1 cellular context compared by ENCODE assay signal in the genomic region with DNA sequence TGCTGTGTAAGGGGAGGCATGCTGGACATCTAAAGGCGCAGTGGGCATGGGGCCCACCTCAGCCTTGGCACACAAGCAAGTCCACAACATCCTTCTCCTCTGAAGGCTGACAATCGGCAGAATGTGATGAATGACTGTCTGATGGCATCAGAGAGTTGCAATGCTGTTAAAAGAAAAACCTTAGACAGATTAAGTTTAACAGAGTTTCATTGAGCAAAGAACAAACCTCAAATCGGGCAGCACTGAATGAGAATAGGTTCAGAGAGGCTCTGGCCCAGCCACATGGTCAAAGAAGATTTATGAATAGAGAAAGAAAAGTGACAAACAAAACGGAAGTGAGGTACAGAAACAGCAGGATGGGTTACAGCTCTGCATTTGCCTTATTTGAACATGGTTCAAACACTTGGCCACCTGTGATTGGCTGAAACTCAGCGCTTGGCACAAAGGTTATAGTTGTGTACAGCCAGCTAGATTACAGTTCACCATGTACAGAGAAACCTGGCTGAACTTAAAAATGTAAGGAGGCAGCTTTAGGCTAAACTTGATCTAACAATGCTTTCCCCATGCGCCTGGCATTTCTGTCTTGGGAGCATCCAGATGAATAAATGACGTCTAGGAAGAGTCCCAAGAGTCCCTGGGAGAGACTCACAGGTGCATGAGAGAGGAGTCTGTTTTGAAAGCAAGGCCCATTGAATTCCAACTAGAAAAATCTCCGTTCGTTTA.
A peak's percentile ranks its signal among the peaks of the same experiment; 100 is the strongest.
TF ChIP-seq lines count a peak whose summit lies in the region.

No MANE protein-coding gene starts in this region.

TF ChIP-seq in K562, 482 proteins besides CTCF, POLR2A, EP300 and RAD21 (continued from another document and continues in another):
- TF ChIP-seq, protein P1, sequence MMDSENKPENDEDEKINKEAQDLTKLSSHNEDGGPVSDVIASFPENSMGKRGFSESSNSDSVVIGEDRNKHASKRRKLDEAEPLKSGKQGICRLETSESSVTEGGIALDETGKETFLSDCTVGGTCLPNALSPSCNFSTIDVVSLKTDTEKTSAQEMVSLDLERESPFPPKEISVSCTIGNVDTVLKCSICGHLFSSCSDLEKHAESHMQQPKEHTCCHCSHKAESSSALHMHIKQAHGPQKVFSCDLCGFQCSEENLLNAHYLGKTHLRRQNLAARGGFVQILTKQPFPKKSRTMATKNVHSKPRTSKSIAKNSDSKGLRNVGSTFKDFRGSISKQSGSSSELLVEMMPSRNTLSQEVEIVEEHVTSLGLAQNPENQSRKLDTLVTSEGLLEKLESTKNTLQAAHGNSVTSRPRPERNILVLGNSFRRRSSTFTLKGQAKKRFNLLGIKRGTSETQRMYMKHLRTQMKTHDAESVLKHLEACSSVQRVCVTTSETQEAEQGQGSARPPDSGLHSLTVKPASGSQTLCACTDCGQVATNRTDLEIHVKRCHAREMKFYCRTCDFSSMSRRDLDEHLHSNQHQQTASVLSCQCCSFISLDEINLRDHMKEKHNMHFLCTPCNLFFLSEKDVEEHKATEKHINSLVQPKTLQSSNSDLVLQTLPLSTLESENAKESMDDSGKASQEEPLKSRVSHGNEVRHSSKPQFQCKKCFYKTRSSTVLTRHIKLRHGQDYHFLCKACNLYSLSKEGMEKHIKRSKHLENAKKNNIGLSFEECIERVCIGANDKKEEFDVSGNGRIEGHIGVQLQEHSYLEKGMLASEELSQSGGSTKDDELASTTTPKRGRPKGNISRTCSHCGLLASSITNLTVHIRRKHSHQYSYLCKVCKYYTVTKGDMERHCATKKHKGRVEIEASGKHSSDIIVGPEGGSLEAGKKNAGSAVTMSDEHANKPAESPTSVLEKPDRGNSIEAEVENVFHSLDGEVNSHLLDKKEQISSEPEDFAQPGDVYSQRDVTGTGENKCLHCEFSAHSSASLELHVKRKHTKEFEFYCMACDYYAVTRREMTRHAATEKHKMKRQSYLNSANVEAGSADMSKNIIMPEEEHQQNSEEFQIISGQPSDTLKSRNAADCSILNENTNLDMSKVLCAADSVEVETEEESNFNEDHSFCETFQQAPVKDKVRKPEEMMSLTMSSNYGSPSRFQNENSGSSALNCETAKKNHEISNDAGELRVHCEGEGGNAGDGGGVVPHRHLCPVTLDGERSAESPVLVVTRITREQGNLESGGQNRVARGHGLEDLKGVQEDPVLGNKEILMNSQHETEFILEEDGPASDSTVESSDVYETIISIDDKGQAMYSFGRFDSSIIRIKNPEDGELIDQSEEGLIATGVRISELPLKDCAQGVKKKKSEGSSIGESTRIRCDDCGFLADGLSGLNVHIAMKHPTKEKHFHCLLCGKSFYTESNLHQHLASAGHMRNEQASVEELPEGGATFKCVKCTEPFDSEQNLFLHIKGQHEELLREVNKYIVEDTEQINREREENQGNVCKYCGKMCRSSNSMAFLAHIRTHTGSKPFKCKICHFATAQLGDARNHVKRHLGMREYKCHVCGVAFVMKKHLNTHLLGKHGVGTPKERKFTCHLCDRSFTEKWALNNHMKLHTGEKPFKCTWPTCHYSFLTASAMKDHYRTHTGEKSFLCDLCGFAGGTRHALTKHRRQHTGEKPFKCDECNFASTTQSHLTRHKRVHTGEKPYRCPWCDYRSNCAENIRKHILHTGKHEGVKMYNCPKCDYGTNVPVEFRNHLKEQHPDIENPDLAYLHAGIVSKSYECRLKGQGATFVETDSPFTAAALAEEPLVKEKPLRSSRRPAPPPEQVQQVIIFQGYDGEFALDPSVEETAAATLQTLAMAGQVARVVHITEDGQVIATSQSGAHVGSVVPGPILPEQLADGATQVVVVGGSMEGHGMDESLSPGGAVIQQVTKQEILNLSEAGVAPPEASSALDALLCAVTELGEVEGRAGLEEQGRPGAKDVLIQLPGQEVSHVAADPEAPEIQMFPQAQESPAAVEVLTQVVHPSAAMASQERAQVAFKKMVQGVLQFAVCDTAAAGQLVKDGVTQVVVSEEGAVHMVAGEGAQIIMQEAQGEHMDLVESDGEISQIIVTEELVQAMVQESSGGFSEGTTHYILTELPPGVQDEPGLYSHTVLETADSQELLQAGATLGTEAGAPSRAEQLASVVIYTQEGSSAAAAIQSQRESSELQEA (IDR thresholded peaks at IDR 0.05; ENCODE audit: low read depth), result no peak
- TF ChIP-seq ZNF274 (IDR thresholded peaks at IDR 0.05; ENCODE audit: borderline replicate concordance, low read depth, low read length), result no peak
- no peak for TF ChIP-seq RBM39 (optimal IDR thresholded peaks at IDR 0.05; ENCODE audit: low read depth, low read length)
- TF ChIP-seq TAF7 (tag; IDR thresholded peaks at IDR 0.05), result no peak
- TF ChIP-seq, protein P2, sequence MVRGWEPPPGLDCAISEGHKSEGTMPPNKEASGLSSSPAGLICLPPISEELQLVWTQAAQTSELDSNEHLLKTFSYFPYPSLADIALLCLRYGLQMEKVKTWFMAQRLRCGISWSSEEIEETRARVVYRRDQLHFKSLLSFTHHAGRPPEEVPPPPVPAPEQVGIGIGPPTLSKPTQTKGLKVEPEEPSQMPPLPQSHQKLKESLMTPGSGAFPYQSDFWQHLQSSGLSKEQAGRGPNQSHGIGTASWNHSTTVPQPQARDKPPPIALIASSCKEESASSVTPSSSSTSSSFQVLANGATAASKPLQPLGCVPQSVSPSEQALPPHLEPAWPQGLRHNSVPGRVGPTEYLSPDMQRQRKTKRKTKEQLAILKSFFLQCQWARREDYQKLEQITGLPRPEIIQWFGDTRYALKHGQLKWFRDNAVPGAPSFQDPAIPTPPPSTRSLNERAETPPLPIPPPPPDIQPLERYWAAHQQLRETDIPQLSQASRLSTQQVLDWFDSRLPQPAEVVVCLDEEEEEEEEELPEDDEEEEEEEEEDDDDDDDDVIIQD (CRISPR knock-in tag; IDR thresholded peaks at IDR 0.05), result no peak
- TF ChIP-seq ILK (tag; IDR thresholded peaks at IDR 0.05; ENCODE audit: borderline replicate concordance, low read depth), result no peak
- TF ChIP-seq HMG20A (CRISPR knock-in tag; conservative IDR thresholded peaks at IDR 0.05), result no peak
- TF ChIP-seq, protein P3, sequence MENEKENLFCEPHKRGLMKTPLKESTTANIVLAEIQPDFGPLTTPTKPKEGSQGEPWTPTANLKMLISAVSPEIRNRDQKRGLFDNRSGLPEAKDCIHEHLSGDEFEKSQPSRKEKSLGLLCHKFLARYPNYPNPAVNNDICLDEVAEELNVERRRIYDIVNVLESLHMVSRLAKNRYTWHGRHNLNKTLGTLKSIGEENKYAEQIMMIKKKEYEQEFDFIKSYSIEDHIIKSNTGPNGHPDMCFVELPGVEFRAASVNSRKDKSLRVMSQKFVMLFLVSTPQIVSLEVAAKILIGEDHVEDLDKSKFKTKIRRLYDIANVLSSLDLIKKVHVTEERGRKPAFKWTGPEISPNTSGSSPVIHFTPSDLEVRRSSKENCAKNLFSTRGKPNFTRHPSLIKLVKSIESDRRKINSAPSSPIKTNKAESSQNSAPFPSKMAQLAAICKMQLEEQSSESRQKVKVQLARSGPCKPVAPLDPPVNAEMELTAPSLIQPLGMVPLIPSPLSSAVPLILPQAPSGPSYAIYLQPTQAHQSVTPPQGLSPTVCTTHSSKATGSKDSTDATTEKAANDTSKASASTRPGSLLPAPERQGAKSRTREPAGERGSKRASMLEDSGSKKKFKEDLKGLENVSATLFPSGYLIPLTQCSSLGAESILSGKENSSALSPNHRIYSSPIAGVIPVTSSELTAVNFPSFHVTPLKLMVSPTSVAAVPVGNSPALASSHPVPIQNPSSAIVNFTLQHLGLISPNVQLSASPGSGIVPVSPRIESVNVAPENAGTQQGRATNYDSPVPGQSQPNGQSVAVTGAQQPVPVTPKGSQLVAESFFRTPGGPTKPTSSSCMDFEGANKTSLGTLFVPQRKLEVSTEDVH (IDR thresholded peaks at IDR 0.05; ENCODE audit: low read depth, partially characterized antibody), result no peak
- TF ChIP-seq CC2D1A (IDR thresholded peaks at IDR 0.05), result no peak
- no peak for TF ChIP-seq KAT7 (CRISPR knock-in tag; IDR thresholded peaks at IDR 0.05; ENCODE audit: borderline replicate concordance)
- TF ChIP-seq KLF1 (tag; IDR thresholded peaks at IDR 0.05), result no peak
- 0 out of 2 replicates have a peak, but pooled peaks have one; percentile 14 for TF ChIP-seq ZNF143 (CRISPR knock-in tag; IDR thresholded peaks at IDR 0.05)
- TF ChIP-seq CBFA2T3 (IDR thresholded peaks at IDR 0.05), result no peak
- peak; percentile 33; the same call in 1 of the 2 replicates for TF ChIP-seq ZNF766 (CRISPR knock-in tag; conservative IDR thresholded peaks at IDR 0.05)
- no peak for TF ChIP-seq HDAC6 (IDR thresholded peaks at IDR 0.05; ENCODE audit: low read depth, low read length)
- TF ChIP-seq, protein P4, sequence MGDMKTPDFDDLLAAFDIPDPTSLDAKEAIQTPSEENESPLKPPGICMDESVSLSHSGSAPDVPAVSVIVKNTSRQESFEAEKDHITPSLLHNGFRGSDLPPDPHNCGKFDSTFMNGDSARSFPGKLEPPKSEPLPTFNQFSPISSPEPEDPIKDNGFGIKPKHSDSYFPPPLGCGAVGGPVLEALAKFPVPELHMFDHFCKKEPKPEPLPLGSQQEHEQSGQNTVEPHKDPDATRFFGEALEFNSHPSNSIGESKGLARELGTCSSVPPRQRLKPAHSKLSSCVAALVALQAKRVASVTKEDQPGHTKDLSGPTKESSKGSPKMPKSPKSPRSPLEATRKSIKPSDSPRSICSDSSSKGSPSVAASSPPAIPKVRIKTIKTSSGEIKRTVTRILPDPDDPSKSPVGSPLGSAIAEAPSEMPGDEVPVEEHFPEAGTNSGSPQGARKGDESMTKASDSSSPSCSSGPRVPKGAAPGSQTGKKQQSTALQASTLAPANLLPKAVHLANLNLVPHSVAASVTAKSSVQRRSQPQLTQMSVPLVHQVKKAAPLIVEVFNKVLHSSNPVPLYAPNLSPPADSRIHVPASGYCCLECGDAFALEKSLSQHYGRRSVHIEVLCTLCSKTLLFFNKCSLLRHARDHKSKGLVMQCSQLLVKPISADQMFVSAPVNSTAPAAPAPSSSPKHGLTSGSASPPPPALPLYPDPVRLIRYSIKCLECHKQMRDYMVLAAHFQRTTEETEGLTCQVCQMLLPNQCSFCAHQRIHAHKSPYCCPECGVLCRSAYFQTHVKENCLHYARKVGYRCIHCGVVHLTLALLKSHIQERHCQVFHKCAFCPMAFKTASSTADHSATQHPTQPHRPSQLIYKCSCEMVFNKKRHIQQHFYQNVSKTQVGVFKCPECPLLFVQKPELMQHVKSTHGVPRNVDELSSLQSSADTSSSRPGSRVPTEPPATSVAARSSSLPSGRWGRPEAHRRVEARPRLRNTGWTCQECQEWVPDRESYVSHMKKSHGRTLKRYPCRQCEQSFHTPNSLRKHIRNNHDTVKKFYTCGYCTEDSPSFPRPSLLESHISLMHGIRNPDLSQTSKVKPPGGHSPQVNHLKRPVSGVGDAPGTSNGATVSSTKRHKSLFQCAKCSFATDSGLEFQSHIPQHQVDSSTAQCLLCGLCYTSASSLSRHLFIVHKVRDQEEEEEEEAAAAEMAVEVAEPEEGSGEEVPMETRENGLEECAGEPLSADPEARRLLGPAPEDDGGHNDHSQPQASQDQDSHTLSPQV (IDR thresholded peaks at IDR 0.05), result 0 out of 2 replicates have a peak, but pooled peaks have one; percentile 5
- no peak for TF ChIP-seq HNRNPK (IDR thresholded peaks at IDR 0.05; ENCODE audit: low read depth, low read length, poor library complexity, severe bottlenecking)
- TF ChIP-seq ZNF140 (CRISPR knock-in tag; IDR thresholded peaks at IDR 0.05), result no peak
- TF ChIP-seq GABPB1 (CRISPR knock-in tag; IDR thresholded peaks at IDR 0.05), result no peak; the same call in 1 of the 2 replicates
- TF ChIP-seq POLR2G (IDR thresholded peaks at IDR 0.05; ENCODE audit: low read depth, low read length), result no peak
- TF ChIP-seq HDAC8 (tag; IDR thresholded peaks at IDR 0.05), result no peak
- TF ChIP-seq C11orf30 (IDR thresholded peaks at IDR 0.05; ENCODE audit: low read depth), result no peak
- TF ChIP-seq, protein P5, sequence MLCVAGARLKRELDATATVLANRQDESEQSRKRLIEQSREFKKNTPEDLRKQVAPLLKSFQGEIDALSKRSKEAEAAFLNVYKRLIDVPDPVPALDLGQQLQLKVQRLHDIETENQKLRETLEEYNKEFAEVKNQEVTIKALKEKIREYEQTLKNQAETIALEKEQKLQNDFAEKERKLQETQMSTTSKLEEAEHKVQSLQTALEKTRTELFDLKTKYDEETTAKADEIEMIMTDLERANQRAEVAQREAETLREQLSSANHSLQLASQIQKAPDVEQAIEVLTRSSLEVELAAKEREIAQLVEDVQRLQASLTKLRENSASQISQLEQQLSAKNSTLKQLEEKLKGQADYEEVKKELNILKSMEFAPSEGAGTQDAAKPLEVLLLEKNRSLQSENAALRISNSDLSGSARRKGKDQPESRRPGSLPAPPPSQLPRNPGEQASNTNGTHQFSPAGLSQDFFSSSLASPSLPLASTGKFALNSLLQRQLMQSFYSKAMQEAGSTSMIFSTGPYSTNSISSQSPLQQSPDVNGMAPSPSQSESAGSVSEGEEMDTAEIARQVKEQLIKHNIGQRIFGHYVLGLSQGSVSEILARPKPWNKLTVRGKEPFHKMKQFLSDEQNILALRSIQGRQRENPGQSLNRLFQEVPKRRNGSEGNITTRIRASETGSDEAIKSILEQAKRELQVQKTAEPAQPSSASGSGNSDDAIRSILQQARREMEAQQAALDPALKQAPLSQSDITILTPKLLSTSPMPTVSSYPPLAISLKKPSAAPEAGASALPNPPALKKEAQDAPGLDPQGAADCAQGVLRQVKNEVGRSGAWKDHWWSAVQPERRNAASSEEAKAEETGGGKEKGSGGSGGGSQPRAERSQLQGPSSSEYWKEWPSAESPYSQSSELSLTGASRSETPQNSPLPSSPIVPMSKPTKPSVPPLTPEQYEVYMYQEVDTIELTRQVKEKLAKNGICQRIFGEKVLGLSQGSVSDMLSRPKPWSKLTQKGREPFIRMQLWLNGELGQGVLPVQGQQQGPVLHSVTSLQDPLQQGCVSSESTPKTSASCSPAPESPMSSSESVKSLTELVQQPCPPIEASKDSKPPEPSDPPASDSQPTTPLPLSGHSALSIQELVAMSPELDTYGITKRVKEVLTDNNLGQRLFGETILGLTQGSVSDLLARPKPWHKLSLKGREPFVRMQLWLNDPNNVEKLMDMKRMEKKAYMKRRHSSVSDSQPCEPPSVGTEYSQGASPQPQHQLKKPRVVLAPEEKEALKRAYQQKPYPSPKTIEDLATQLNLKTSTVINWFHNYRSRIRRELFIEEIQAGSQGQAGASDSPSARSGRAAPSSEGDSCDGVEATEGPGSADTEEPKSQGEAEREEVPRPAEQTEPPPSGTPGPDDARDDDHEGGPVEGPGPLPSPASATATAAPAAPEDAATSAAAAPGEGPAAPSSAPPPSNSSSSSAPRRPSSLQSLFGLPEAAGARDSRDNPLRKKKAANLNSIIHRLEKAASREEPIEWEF (CRISPR knock-in tag; IDR thresholded peaks at IDR 0.05), result peak; percentile 3; the same call in 1 of the 2 replicates
- TF ChIP-seq, protein P6, sequence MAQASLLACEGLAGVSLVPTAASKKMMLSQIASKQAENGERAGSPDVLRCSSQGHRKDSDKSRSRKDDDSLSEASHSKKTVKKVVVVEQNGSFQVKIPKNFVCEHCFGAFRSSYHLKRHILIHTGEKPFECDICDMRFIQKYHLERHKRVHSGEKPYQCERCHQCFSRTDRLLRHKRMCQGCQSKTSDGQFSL (CRISPR knock-in tag; IDR thresholded peaks at IDR 0.05), result no peak
- TF ChIP-seq, protein P6 (tag; IDR thresholded peaks at IDR 0.05), result no peak; a peak in 2 of 4 replicates
- TF ChIP-seq, protein P7, sequence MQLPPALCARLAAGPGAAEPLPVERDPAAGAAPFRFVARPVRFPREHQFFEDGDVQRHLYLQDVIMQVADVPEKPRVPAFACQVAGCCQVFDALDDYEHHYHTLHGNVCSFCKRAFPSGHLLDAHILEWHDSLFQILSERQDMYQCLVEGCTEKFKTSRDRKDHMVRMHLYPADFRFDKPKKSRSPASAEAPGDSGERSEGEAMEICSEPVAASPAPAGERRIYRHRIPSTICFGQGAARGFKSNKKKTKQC (CRISPR knock-in tag; IDR thresholded peaks at IDR 0.05), result no peak
- TF ChIP-seq BRD9 (IDR thresholded peaks at IDR 0.05; ENCODE audit: low read depth, partially characterized antibody), result no peak
